ENCODE assay signal across 8 cellular contexts in the genomic region with DNA sequence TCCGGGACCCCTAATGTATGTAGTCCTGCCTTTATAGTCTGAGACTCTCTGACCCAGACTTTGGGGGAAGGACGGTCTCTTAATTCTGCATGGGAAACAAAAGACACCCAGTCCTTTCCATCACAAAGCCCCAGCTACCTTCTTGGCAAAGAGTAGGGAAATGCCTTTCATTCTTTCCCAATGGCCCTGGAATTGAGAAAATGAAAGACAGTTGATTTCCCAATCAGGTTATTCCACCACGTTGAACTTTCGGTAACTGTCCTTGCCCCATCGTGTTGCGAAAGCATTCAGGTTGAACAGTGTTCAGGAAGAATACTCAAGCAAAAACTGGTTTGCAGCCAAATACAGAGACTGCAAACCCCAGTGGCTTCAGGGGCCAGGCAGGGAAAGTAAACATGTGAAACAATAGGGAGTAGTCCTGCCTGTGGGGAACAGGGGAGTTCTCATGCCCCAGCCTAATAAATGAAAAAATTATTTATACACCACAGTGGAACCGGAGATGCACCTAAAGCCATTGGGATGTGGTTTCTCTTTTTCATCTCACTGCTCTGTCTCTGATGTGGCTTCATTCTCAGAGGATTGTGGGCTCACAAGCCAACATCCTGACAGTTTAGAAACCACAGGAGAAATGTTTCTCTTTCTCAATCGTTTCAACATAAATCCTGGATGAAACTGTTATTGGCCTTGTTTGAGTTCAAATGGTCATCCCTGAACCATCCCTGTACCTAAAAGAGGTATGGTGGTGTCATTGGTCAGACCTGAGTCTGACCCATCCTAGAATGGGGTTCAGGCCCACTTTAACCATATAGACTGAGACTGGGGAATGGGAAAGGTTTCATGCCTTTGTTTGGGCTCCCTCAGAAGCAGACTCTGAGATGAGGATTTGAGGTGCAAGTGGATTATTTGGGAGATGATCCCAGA. TPM values are rescaled to one million over a fixed set of nuclear protein-coding genes. Genes with fewer than 3 reads are reported as not detected.
A peak's percentile ranks its signal among the peaks of the same experiment; 100 is the strongest.
DNase-seq lines count a peak whose midpoint lies in the region; ATAC-seq and TF ChIP-seq lines count a peak whose summit lies in the region.

No MANE protein-coding gene starts in this region.

- H3K9ac ChIP-seq in IMR-90 (ENCODE audit: low read depth, low read length): peak overlapping the region; percentile 43; the same call in 1 of the 2 replicates

- H2BK20ac ChIP-seq in IMR-90 (ENCODE audit: low read depth, low read length): peak overlapping the region; percentile 36; the same call in 1 of the 2 replicates

- H3K4me3 ChIP-seq in IMR-90 (ENCODE audit: insufficient read depth, low read depth, low read length) (no peak overlapping the region), fibroblast of the aortic adventitia (ENCODE audit: low read depth, low read length) (no peak overlapping the region)

- H2AK9ac ChIP-seq in IMR-90 (replicated peaks; ENCODE audit: low read depth, low read length, poor library complexity): no peak overlapping the region

- no peak for TF ChIP-seq POLR2A in IMR-90 (IDR thresholded peaks at IDR 0.05; ENCODE audit: low read depth, low read length)

- H3K27ac ChIP-seq in IMR-90 (ENCODE audit: insufficient read depth, low read length): peak overlapping the region; percentile 79; the same call in 1 of the 2 replicates

- peak overlapping the region; percentile 31 for H2AK5ac ChIP-seq in IMR-90 (ENCODE audit: low read depth, low read length)

- peak; percentile 78 for DNase-seq in CD1c-positive myeloid dendritic cell (ENCODE audit: extremely low spot score)
- peak; percentile 70 for DNase-seq in IMR-90
- DNase-seq in T1000 (lab: John Stamatoyannopoulos, UW): peak; percentile 36
- peak; percentile 97 for DNase-seq in fibroblast of the aortic adventitia (ENCODE audit: low read depth)
- no peak for DNase-seq in osteocyte (ENCODE audit: extremely low spot score, unreplicated experiment)
- no peak for DNase-seq in OCI-M2 (lab: John Stamatoyannopoulos, UW; ENCODE audit: unreplicated experiment)
- DNase-seq in DMS114 treated with DMSO at 0.1 percent for 48 hours (lab: John Stamatoyannopoulos, UW; ENCODE audit: unreplicated experiment): no peak

- peak overlapping the region; percentile 77 for H3K18ac ChIP-seq in IMR-90 (ENCODE audit: low read depth, low read length)

- H2BK15ac ChIP-seq in IMR-90 (ENCODE audit: low read depth, low read length): peak overlapping the region; percentile 6; the same call in 1 of the 3 replicates

- peaks cover 20% of the 10 kb centered on the region for H3K4me1 Mint-ChIP-seq in osteocyte (ENCODE audit: unreplicated experiment)

- no TSS peak for BruUV-seq in IMR-90 (replicated peaks; lab: Mats Ljungman, UMichigan)

- H3K4ac ChIP-seq in IMR-90 (ENCODE audit: low read depth, low read length): peak overlapping the region; percentile 14

- H4K8ac ChIP-seq in IMR-90 (ENCODE audit: low read depth in 2 of 2, low read length in 2 of 2): peak overlapping the region; percentile 1 to 62; a peak in 2 of 4 replicates

- peaks cover 10% of the 10 kb centered on the region; the same call in 1 of the 2 replicates for H3K9me1 ChIP-seq in IMR-90 (ENCODE audit: insufficient read depth, low read length)

- peak overlapping the region; percentile 48; the same call in 1 of the 2 replicates for H4K91ac ChIP-seq in IMR-90 (ENCODE audit: insufficient read depth, low read depth, low read length)

- no peak for TF ChIP-seq CTCF in IMR-90 (conservative IDR thresholded peaks at IDR 0.05; ENCODE audit: low read depth, low read length)
- TF ChIP-seq CTCF in fibroblast of the aortic adventitia (IDR thresholded peaks at IDR 0.05; ENCODE audit: insufficient read depth, low read length): no peak
- TF ChIP-seq CTCF in osteocyte (IDR thresholded peaks at IDR 0.05): no peak

- in situ Hi-C loops in IMR-90 (cut with MboI; ENCODE audit: low sequenced_read_pairs): no loop called here

- dilution Hi-C loops in IMR-90 (cut with HindIII; ENCODE audit: low sequenced_read_pairs, unreplicated experiment): no loop called here

- no CpG with 5 or more reads among the region's 8 CpGs for WGBS in IMR-90 (ENCODE audit: extremely low coverage in 2 of 2, insufficient read length in 1 of 2), 2 experiments

- peak overlapping the region; percentile 11 for H3K4me2 ChIP-seq in IMR-90 (ENCODE audit: low read depth, low read length)

- no peaks in the 10 kb centered on the region for H3K36me3 Mint-ChIP-seq in osteocyte (ENCODE audit: unreplicated experiment)

- CTCF ChIA-PET in IMR-90 (lab: Yijun Ruan, JAX): no interaction called here

- ATAC-seq in IMR-90 (ENCODE audit: low read depth): peak; percentile 66
- ATAC-seq in HG03135 (IDR thresholded peaks at IDR 0.05; ENCODE audit: unreplicated experiment): no peak

- no peaks in the 10 kb centered on the region for H3K9me3 ChIP-seq in IMR-90 (ENCODE audit: control insufficient read depth, insufficient read depth, low read length)

- no peaks in the 10 kb centered on the region for H3K27me3 Mint-ChIP-seq in osteocyte (ENCODE audit: unreplicated experiment)

- H3K56ac ChIP-seq in IMR-90 (ENCODE audit: extremely low read depth, insufficient read depth, low read length): no peak overlapping the region

- H3K79me1 ChIP-seq in IMR-90 (ENCODE audit: low read depth in 1 of 2, low read length in 2 of 2): no peaks in the 10 kb centered on the region

- 0 out of 2 replicates have a peak overlapping the region, but pooled peaks have one; percentile 14 for H3K14ac ChIP-seq in IMR-90 (replicated peaks; ENCODE audit: low read depth, low read length)

- peak overlapping the region; percentile 69 for H2AFZ ChIP-seq in IMR-90 (replicated peaks; ENCODE audit: low read length, poor library complexity)

- peak overlapping the region; percentile 6 for H3K4me3 Mint-ChIP-seq in osteocyte (ENCODE audit: unreplicated experiment)

- peaks cover 4% of the 10 kb centered on the region; the same call in 1 of the 2 replicates for H4K20me1 ChIP-seq in IMR-90 (ENCODE audit: insufficient read depth, low read length)

- 0 out of 2 replicates have a peak overlapping the region, but pooled peaks have one; percentile 17 for H3K23ac ChIP-seq in IMR-90 (ENCODE audit: low read depth, low read length)

- H2BK5ac ChIP-seq in IMR-90 (ENCODE audit: low read depth, low read length, poor library complexity, severe bottlenecking): peak overlapping the region; percentile 63

- peak overlapping the region; percentile 24 for H3K27ac Mint-ChIP-seq in osteocyte (ENCODE audit: unreplicated experiment)

- H3K4me1 ChIP-seq in IMR-90 (ENCODE audit: control insufficient read depth, insufficient read depth, low read length): peaks cover 9% of the 10 kb centered on the region

- intact Hi-C loops in IMR-90 (cut with micrococcal nuclease): no loop called here

- peak overlapping the region; percentile 40 for H4K5ac ChIP-seq in IMR-90 (ENCODE audit: low read depth, low read length)

- no peak for TF ChIP-seq RAD21 in IMR-90 (IDR thresholded peaks at IDR 0.05; ENCODE audit: low read length)

- no peaks in the 10 kb centered on the region for H3K9me3 Mint-ChIP-seq in osteocyte (ENCODE audit: unreplicated experiment)

- H3K27me3 ChIP-seq in IMR-90 (ENCODE audit: control insufficient read depth, insufficient read depth, low read length): no peaks in the 10 kb centered on the region

- H3K36me3 ChIP-seq in IMR-90 (ENCODE audit: control insufficient read depth, insufficient read depth, low read length): no peaks in the 10 kb centered on the region

- POLR2A ChIA-PET in IMR-90 (lab: Charles Lee; ENCODE audit: unreplicated experiment): interaction anchor here (0.5 kb wide), 1 partner anchor 34 kb away, joined by 7 read pairs; no protein-coding TSS in a partner anchor

- peak overlapping the region; percentile 35 for H2BK120ac ChIP-seq in IMR-90 (ENCODE audit: low read depth, low read length)

TF ChIP-seq in IMR-90, 13 proteins besides CTCF, POLR2A, EP300 and RAD21:
- TF ChIP-seq BHLHE40 (IDR thresholded peaks at IDR 0.05; ENCODE audit: low read depth, low read length) (no peak), CEBPB (IDR thresholded peaks at IDR 0.05; ENCODE audit: low read depth, low read length) (peak; percentile 93)
TF ChIP-seq in IMR-90: peak in this region for 1.

RNA-seq across cellular contexts. Expression of gene SLC9A8, which starts 44.2 kb away (rescaled TPM):
- 3.6 and 5.0 TPM in 2 replicates for total RNA-seq in IMR-90 (2012; rRNA removed)
- polyA plus RNA-seq in IMR-90 (2012; rRNA removed): 4.0 and 4.1 TPM in 2 replicates
- 1.5 and 2.1 TPM in 2 replicates for polyA plus RNA-seq in IMR-90 (2012; cell fraction: cytosol; rRNA removed)
- polyA plus RNA-seq in IMR-90 (2012; cell fraction: nucleus; rRNA removed; ENCODE audit: low replicate concordance): 17.0 and 18.2 TPM in 2 replicates
- 2.9 and 10.5 TPM in 2 replicates for total RNA-seq in fibroblast of the aortic adventitia (ENCODE audit: low replicate concordance)
- 9.7 and 10.9 TPM in 2 replicates for total RNA-seq in osteocyte

RNA-seq across cellular contexts. Expression of gene B4GALT5, which starts 54.8 kb away (rescaled TPM):
- 11.3 and 13.9 TPM in 2 replicates for total RNA-seq in IMR-90 (2012; rRNA removed)
- 18.4 and 20.4 TPM in 2 replicates for polyA plus RNA-seq in IMR-90 (2012; rRNA removed)
- 9.7 and 11.1 TPM in 2 replicates for polyA plus RNA-seq in IMR-90 (2012; cell fraction: cytosol; rRNA removed)
- 6.4 and 14.9 TPM in 2 replicates for polyA plus RNA-seq in IMR-90 (2012; cell fraction: nucleus; rRNA removed; ENCODE audit: low replicate concordance)
- total RNA-seq in fibroblast of the aortic adventitia (ENCODE audit: low replicate concordance): 23.4 and 33.0 TPM in 2 replicates
- total RNA-seq in osteocyte: 45.4 TPM in 2 replicates

Comparison
In these comparisons a context has a peak if more than half of its experiments do, and no peak if none do; other contexts are left out.
1. DNase-seq: peak in CD1c-positive myeloid dendritic cell (single experiment), IMR-90 (single experiment), T1000 (single experiment) and fibroblast of the aortic adventitia (single experiment); none in osteocyte (single experiment), OCI-M2 (single experiment) and DMS114 treated with DMSO at 0.1 percent for 48 hours (single experiment).